1 cellular context compared by ENCODE assay signal in the genomic region with DNA sequence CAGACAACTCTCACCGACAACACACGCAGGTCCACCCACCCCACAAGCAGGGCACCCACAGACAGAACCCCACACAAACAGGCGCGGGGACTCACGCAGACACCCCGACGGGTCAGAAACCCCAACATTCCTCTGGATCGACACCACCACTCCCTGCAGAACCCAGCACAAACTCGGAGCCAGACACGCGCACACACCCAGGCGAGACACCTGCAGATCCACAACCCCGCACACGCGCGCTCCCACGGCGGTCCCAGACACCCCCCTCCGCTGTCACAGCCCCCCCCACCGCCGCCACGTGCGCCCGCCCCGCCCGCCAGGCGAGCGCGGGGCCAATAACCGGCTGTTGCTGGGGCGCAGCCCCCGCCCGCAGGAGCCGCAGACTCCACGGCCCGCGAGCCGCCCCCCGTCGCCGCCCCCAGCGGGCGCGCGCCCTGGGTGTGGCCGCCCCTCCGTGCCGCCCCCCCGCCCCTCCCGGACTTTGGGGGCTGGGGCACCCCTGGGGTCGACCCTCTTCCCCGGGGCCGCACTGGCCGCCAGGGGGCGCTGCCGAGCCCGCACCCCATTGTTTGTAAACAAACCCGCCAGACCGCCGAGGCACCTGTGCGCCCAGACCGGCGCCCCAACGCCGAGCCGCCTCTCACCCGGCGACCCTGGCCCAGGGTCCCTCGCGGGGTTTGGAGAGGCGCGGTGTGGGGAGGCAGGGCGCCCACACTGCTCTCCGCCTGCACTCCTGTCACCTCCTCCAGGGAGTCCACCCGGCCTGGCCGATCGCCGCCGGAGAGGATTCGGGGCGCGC.
TF ChIP-seq lines count a peak whose summit lies in the region.

No MANE protein-coding gene starts in this region.

TF ChIP-seq in IMR-90, 13 proteins besides CTCF, POLR2A, EP300 and RAD21 (continued from another document):
- TF ChIP-seq ELK1 (IDR thresholded peaks at IDR 0.05; ENCODE audit: borderline replicate concordance, low read depth, low read length) (no peak), SMC3 (IDR thresholded peaks at IDR 0.05; ENCODE audit: low read depth, low read length) (peak; percentile 21; the same call in 1 of the 2 replicates), MAZ (IDR thresholded peaks at IDR 0.05; ENCODE audit: borderline replicate concordance, low read depth, low read length) (peak; percentile 79; the same call in 1 of the 2 replicates), MXI1 (IDR thresholded peaks at IDR 0.05; ENCODE audit: borderline replicate concordance, low read depth, low read length) (peak; percentile 60; the same call in 1 of the 2 replicates), RCOR1 (IDR thresholded peaks at IDR 0.05; ENCODE audit: insufficient replicate concordance, low read length) (peak; percentile 21), MAFK (IDR thresholded peaks at IDR 0.05; ENCODE audit: low read depth, low read length) (no peak)
